ENCODE assay signal across 16 cellular contexts in genomic region chr2:45904931-45905642, GRCh38.
DNase-seq lines count a peak whose midpoint lies in the region; ATAC-seq and TF ChIP-seq lines count a peak whose summit lies in the region.
"Had no signal": no experiment of that assay in that cellular context is flagged by ENCODE, and none has a peak within 500 bp of the region (broad histone marks: within the 10 kb centered on the region; RNA-seq: fewer than 3 reads in every experiment).

No MANE protein-coding gene starts in this region.

- no peaks in the 10 kb centered on the region for H3K4me1 Mint-ChIP-seq in chondrocyte (ENCODE audit: low read depth)

- H3K4me3 ChIP-seq in coronary artery, result peak overlapping the region; percentile 3
- H3K4me3 ChIP-seq: GM23338, K562 had no signal

- DNase-seq in NCI-H2029 (lab: John Stamatoyannopoulos, UW), result peak; percentile 10
- no peak for DNase-seq in NCI-H2029 treated with DMSO at 0.1 percent for 48 hours (lab: John Stamatoyannopoulos, UW)
- DNase-seq in NCI-H146 treated with DMSO at 0.1 percent for 48 hours (lab: John Stamatoyannopoulos, UW; ENCODE audit: unreplicated experiment), result peak; percentile 65
- DNase-seq in coronary artery (ENCODE audit: low spot score), result no peak
- peak; percentile 32 for DNase-seq in retina
- DNase-seq in HCEC 1CT, result no peak
- DNase-seq in chondrocyte (ENCODE audit: low spot score), result no peak
- DNase-seq: ACHN, brain microvascular endothelial cell, EL, left cardiac atrium, NCI-H1930, T-cell had no signal

- TF ChIP-seq CTCF in coronary artery (IDR thresholded peaks at IDR 0.05) (no peak), chondrocyte (IDR thresholded peaks at IDR 0.05) (no peak)

- H3K27me3 Mint-ChIP-seq in chondrocyte (ENCODE audit: low read depth), result no peaks in the 10 kb centered on the region
- H3K27me3 Mint-ChIP-seq: T-cell had no signal

- H3K9me3 Mint-ChIP-seq in chondrocyte (ENCODE audit: low read depth), result no peaks in the 10 kb centered on the region
- H3K9me3 Mint-ChIP-seq: GM23338, T-cell had no signal

- H3K27ac ChIP-seq in coronary artery, result no peak overlapping the region
- H3K27ac ChIP-seq: brain microvascular endothelial cell had no signal

- H3K36me3 Mint-ChIP-seq in chondrocyte (ENCODE audit: low read depth), result no peaks in the 10 kb centered on the region

- H3K4me3 Mint-ChIP-seq in chondrocyte (ENCODE audit: unreplicated experiment), result no peak overlapping the region
- H3K4me3 Mint-ChIP-seq: GM23338, T-cell had no signal

- no peak for ATAC-seq in GM19023 (IDR thresholded peaks at IDR 0.05; ENCODE audit: unreplicated experiment)
- ATAC-seq: GM23338, K562, T-cell had no signal

- no peak overlapping the region for H3K27ac Mint-ChIP-seq in chondrocyte (ENCODE audit: unreplicated experiment)
- H3K27ac Mint-ChIP-seq: GM23338, T-cell had no signal

Comparison
In these comparisons a context has a peak if more than half of its experiments do, and no peak if none do; other contexts are left out.
1. DNase-seq: peak in NCI-H2029 (single experiment), NCI-H146 treated with DMSO at 0.1 percent for 48 hours (single experiment) and retina (single experiment); none in NCI-H2029 treated with DMSO at 0.1 percent for 48 hours (single experiment), coronary artery (single experiment), HCEC 1CT (single experiment) and chondrocyte (single experiment).